12 cellular contexts compared by ENCODE assay signal in the genomic region with DNA sequence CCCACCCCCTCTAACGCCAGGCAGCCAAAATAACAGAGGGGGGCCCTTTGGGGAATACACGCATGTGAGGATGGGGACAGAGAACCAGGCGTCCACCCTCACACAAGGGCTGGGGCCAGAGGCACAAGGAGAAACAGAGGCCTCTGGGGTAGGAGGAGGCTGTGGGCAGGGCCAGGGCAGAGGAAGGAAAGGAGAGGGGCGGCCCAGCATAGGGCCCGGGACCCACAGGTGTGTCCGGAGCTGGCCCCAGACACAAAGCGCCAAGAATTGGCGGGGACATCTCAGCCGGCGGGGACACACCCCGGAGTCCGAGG. TPM values are rescaled to one million over a fixed set of nuclear protein-coding genes. Genes with fewer than 3 reads are reported as not detected.
DNase-seq lines count a peak whose midpoint lies in the region; ATAC-seq and TF ChIP-seq lines count a peak whose summit lies in the region.
"Had no signal": no experiment of that assay in that cellular context is flagged by ENCODE, and none has a peak within 500 bp of the region (broad histone marks: within the 10 kb centered on the region; RNA-seq: fewer than 3 reads in every experiment).

No MANE protein-coding gene starts in this region.

- WGBS in SK-N-SH (ENCODE audit: low lambda C conversion rate) = 86% methylated on average over 3 of the region's 12 CpGs
- 31 to 38% methylated on average over 11 to 12 of the region's 12 CpGs for WGBS in tibial nerve, 2 donors

- POLR2A ChIA-PET in SK-N-SH (lab: Yijun Ruan, JAX) = no interaction called here
- POLR2A ChIA-PET in T-cell (lab: Charles Lee) = no interaction called here

- H3K4me2 ChIP-seq in SK-N-SH = peak overlapping the region; percentile 70
- H3K4me2 ChIP-seq: A549 had no signal

- TF ChIP-seq EP300 in SK-N-SH (IDR thresholded peaks at IDR 0.05; ENCODE audit: borderline replicate concordance in 1 of 2, low read depth in 1 of 2, low read length in 1 of 2) = no peak
- no peak for TF ChIP-seq EP300 in tibial nerve (IDR thresholded peaks at IDR 0.05)

- no peak for TF ChIP-seq CTCF in SK-N-SH (IDR thresholded peaks at IDR 0.05)
- no peak for TF ChIP-seq CTCF in epithelial cell of esophagus (IDR thresholded peaks at IDR 0.05; ENCODE audit: insufficient read depth, low read depth, low read length, missing control alignments)
- TF ChIP-seq CTCF in tibial nerve (IDR thresholded peaks at IDR 0.05) = no peak

- H3K27ac Mint-ChIP-seq in memory B cell (no peak overlapping the region), T-cell (no peak overlapping the region)
- H3K27ac Mint-ChIP-seq: activated CD4-positive, alpha-beta T cell treated with anti-CD3 and anti-CD28 coated beads, Interleukin-2, amount 10 ng/mL, durations not matched to agents 7 days and 5 days; activated naive CD8-positive, alpha-beta T cell treated with anti-CD3 and anti-CD28 coated beads, Interleukin-2, amount 50 U/mL, for 24 hours had no signal

- H3K4me1 Mint-ChIP-seq in memory B cell (peaks cover 9% of the 10 kb centered on the region), T-cell (peaks cover 9 to 14% (median 10%) of the 10 kb centered on the region in 3 donors)

- H3K27ac ChIP-seq in SK-N-SH (ENCODE audit: low read depth in 2 of 2, low read length in 1 of 2) = no peak overlapping the region
- H3K27ac ChIP-seq in tibial nerve = peak overlapping the region in 2 of 4 donors; percentile 40 to 66
- H3K27ac ChIP-seq: A549, SJCRH30 had no signal

- H4K20me1 ChIP-seq in SK-N-SH (ENCODE audit: insufficient read depth) = no peaks in the 10 kb centered on the region

- H3K36me3 Mint-ChIP-seq in memory B cell = no peaks in the 10 kb centered on the region
- H3K36me3 Mint-ChIP-seq in T-cell = no peaks in the 10 kb centered on the region

- CTCF ChIA-PET in SK-N-SH (lab: Yijun Ruan, JAX) = interaction anchor here (1.1 to 16.2 kb wide), 6 partner anchors 8 to 70 kb away, joined by 4 to 439 read pairs (median 11); a partner anchor contains a TSS
- CTCF ChIA-PET in T-cell (lab: Charles Lee) = interaction anchor here in 1 of 2 donors (2.8 kb wide), 1 partner anchor 161 kb away, joined by 8 read pairs; no protein-coding TSS in a partner anchor

- H3K9me3 Mint-ChIP-seq in memory B cell = no peaks in the 10 kb centered on the region
- H3K9me3 Mint-ChIP-seq in T-cell = no peaks in the 10 kb centered on the region
- H3K9me3 Mint-ChIP-seq: activated CD4-positive, alpha-beta T cell treated with anti-CD3 and anti-CD28 coated beads, Interleukin-2, amount 10 ng/mL, durations not matched to agents 7 days and 5 days; activated naive CD8-positive, alpha-beta T cell treated with anti-CD3 and anti-CD28 coated beads, Interleukin-2, amount 50 U/mL, for 24 hours had no signal

- peak overlapping the region; percentile 58; the same call in 1 of the 2 replicates for H3K9ac ChIP-seq in SK-N-SH

- H3K4me3 Mint-ChIP-seq in memory B cell = peak overlapping the region; percentile 16
- H3K4me3 Mint-ChIP-seq in T-cell = peak overlapping the region in 1 of 3 donors; percentile 41
- H3K4me3 Mint-ChIP-seq: activated CD4-positive, alpha-beta T cell treated with anti-CD3 and anti-CD28 coated beads, Interleukin-2, amount 10 ng/mL, durations not matched to agents 7 days and 5 days; activated naive CD8-positive, alpha-beta T cell treated with anti-CD3 and anti-CD28 coated beads, Interleukin-2, amount 50 U/mL, for 24 hours had no signal

- H2AFZ ChIP-seq in SK-N-SH (ENCODE audit: low read depth) = peak overlapping the region; percentile 74; the same call in 1 of the 2 replicates

- H3F3A ChIP-seq in SK-N-SH (replicated peaks; ENCODE audit: insufficient read depth) = no peaks in the 10 kb centered on the region

- H3K27me3 Mint-ChIP-seq in memory B cell = peaks cover 28% of the 10 kb centered on the region
- H3K27me3 Mint-ChIP-seq in T-cell = peaks cover 13 to 22% of the 10 kb centered on the region in 2 donors

- H3K36me3 ChIP-seq in SK-N-SH (replicated peaks in 1 of 2; ENCODE audit: control insufficient read depth in 1 of 2, insufficient read depth in 2 of 2, low read length in 1 of 2) = no peaks in the 10 kb centered on the region
- no peaks in the 10 kb centered on the region for H3K36me3 ChIP-seq in tibial nerve
- H3K36me3 ChIP-seq: SJCRH30 had no signal

- H3K9me3 ChIP-seq in SK-N-SH = no peaks in the 10 kb centered on the region
- H3K9me3 ChIP-seq in tibial nerve = no peaks in the 10 kb centered on the region
- H3K9me3 ChIP-seq: A549, SJCRH30 had no signal

- H3K4me1 ChIP-seq in SK-N-SH (ENCODE audit: control insufficient read depth in 1 of 2, insufficient read depth in 2 of 2, low read depth in 1 of 2, low read length in 1 of 2) (peaks cover 0 to 27% of the 10 kb centered on the region in 2 experiments; a peak in 1 of 4 replicates), tibial nerve (peaks cover 0 to 43% (median 11%) of the 10 kb centered on the region in 4 donors)

- peaks cover 27% of the 10 kb centered on the region; the same call in 1 of the 2 replicates for H3K79me2 ChIP-seq in SK-N-SH (ENCODE audit: insufficient read depth)

- H3K27me3 ChIP-seq in SK-N-SH (ENCODE audit: insufficient read depth) = no peaks in the 10 kb centered on the region
- peaks cover 0 to 25% of the 10 kb centered on the region in 2 donors for H3K27me3 ChIP-seq in tibial nerve

- no peak for TF ChIP-seq POLR2A in tibial nerve (IDR thresholded peaks at IDR 0.05)

- no peak for ATAC-seq in SK-N-SH treated with all-trans-retinoic acid at 6 μM for 48 hours
- no peak for ATAC-seq in memory B cell (ENCODE audit: low read depth)
- ATAC-seq in GM18909 (IDR thresholded peaks at IDR 0.05; ENCODE audit: poor library complexity, unreplicated experiment) = no peak
- ATAC-seq in T-cell (replicated peaks in 1 of 4) = no peak
- ATAC-seq: A549; activated naive CD8-positive, alpha-beta T cell treated with anti-CD3 and anti-CD28 coated beads, Interleukin-2, amount 50 U/mL, for 24 hours had no signal

- DNase-seq in SK-N-SH (no peak), epithelial cell of esophagus (ENCODE audit: low read depth) (no peak), memory B cell (ENCODE audit: low spot score in 2 of 2) (no peak), tibial nerve (ENCODE audit: low spot score in 2 of 2) (no peak), NOMO-1 (lab: John Stamatoyannopoulos, UW; ENCODE audit: unreplicated experiment in 2 of 2) (no peak), T-cell (no peak)
- DNase-seq: activated CD4-positive, alpha-beta T cell treated with anti-CD3 and anti-CD28 coated beads, Interleukin-2, amount 10 ng/mL, durations not matched to agents 7 days and 5 days; activated naive CD8-positive, alpha-beta T cell treated with anti-CD3 and anti-CD28 coated beads, Interleukin-2, amount 50 U/mL, for 24 hours; SJCRH30 had no signal

- H3K9me2 ChIP-seq in SK-N-SH = no peaks in the 10 kb centered on the region

- H3K4me3 ChIP-seq in SK-N-SH (ENCODE audit: low read depth in 2 of 2, low read length in 1 of 2) (peak overlapping the region; percentile 39 to 53; a peak in 3 of 4 replicates), epithelial cell of esophagus (ENCODE audit: low read length) (peak overlapping the region; percentile 57), tibial nerve (peak overlapping the region in 3 of 4 donors; percentile 24 to 49 (median 27))
- H3K4me3 ChIP-seq: A549, SJCRH30 had no signal

- no peak for TF ChIP-seq RAD21 in SK-N-SH (IDR thresholded peaks at IDR 0.05; ENCODE audit: low read length)

TF ChIP-seq in SK-N-SH, 30 proteins besides CTCF, POLR2A, EP300 and RAD21 (continues in another document):
- no peak for TF ChIP-seq TCF12 (IDR thresholded peaks at IDR 0.05)
- no peak for TF ChIP-seq MEF2A (IDR thresholded peaks at IDR 0.05; ENCODE audit: borderline replicate concordance, low read depth)
- no peak for TF ChIP-seq RFX5 (IDR thresholded peaks at IDR 0.05; ENCODE audit: low read length)
- TF ChIP-seq, protein P1, sequence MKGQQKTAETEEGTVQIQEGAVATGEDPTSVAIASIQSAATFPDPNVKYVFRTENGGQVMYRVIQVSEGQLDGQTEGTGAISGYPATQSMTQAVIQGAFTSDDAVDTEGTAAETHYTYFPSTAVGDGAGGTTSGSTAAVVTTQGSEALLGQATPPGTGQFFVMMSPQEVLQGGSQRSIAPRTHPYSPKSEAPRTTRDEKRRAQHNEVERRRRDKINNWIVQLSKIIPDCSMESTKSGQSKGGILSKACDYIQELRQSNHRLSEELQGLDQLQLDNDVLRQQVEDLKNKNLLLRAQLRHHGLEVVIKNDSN (IDR thresholded peaks at IDR 0.05; ENCODE audit: borderline replicate concordance, low read depth) = no peak
- no peak for TF ChIP-seq POLR2AphosphoS5 (IDR thresholded peaks at IDR 0.05; ENCODE audit: low read depth, low read length)
- no peak for TF ChIP-seq ELF1 (IDR thresholded peaks at IDR 0.05)
- TF ChIP-seq JUND (IDR thresholded peaks at IDR 0.05) = no peak

TF ChIP-seq in SK-N-SH treated with all-trans-retinoic acid at 6 μM for 48 hours, 23 proteins besides CTCF, POLR2A, EP300 and RAD21 (continues in another document):
- TF ChIP-seq, protein P2, sequence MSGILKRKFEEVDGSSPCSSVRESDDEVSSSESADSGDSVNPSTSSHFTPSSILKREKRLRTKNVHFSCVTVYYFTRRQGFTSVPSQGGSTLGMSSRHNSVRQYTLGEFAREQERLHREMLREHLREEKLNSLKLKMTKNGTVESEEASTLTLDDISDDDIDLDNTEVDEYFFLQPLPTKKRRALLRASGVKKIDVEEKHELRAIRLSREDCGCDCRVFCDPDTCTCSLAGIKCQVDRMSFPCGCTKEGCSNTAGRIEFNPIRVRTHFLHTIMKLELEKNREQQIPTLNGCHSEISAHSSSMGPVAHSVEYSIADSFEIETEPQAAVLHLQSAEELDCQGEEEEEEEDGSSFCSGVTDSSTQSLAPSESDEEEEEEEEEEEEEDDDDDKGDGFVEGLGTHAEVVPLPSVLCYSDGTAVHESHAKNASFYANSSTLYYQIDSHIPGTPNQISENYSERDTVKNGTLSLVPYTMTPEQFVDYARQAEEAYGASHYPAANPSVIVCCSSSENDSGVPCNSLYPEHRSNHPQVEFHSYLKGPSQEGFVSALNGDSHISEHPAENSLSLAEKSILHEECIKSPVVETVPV (CRISPR knock-in tag; IDR thresholded peaks at IDR 0.05) = no peak
- TF ChIP-seq SNAI2 (CRISPR knock-in tag; IDR thresholded peaks at IDR 0.05) = no peak

RNA-seq across cellular contexts. Expression of a gene that starts 6.7 kb away (rescaled TPM):
- 14.7 and 14.9 TPM in 2 replicates for polyA plus RNA-seq in SK-N-SH (2012; rRNA removed)
- 3.4 and 5.7 TPM in 2 replicates for polyA plus RNA-seq in SK-N-SH (2012; cell fraction: cytosol; rRNA removed)
- polyA plus RNA-seq in SK-N-SH (2012; cell fraction: nucleus; rRNA removed) = 86.5 and 98.6 TPM in 2 replicates
- total RNA-seq in tibial nerve (10 to 100 TPM; 25.6 to 40.8 (median 30.8) TPM), T-cell (10 to 100 TPM in 1 of 5 donors, 1 to 10 TPM in 4; 7.1 to 18.2 (median 8.4) TPM)

RNA-seq across cellular contexts. Expression of a gene that starts 18.8 kb away (rescaled TPM):
- polyA plus RNA-seq in SK-N-SH (2012; rRNA removed) = 20.8 TPM in 2 replicates
- 2.6 and 5.2 TPM in 2 replicates for polyA plus RNA-seq in SK-N-SH (2012; cell fraction: cytosol; rRNA removed)
- 170 and 223 TPM in 2 replicates for polyA plus RNA-seq in SK-N-SH (2012; cell fraction: nucleus; rRNA removed)
- total RNA-seq in tibial nerve = 10 to 100 TPM; 32.3 to 79.8 (median 53.4) TPM
- total RNA-seq in T-cell = 100 to 1,000 TPM; 215 to 580 (median 446) TPM
